Comparison of ENCODE assay signal across 1 cellular context in genomic region chr11:68821670-68822069, GRCh38.
TF ChIP-seq lines count a peak whose summit lies in the region.

No MANE protein-coding gene starts in this region.

TF ChIP-seq in IMR-90, 13 proteins besides CTCF, POLR2A, EP300 and RAD21:
- TF ChIP-seq FOS (IDR thresholded peaks at IDR 0.05; ENCODE audit: low read depth, low read length) (no peak), SMC3 (IDR thresholded peaks at IDR 0.05; ENCODE audit: low read depth, low read length) (no peak), CEBPB (IDR thresholded peaks at IDR 0.05; ENCODE audit: low read depth, low read length) (no peak), RCOR1 (IDR thresholded peaks at IDR 0.05; ENCODE audit: insufficient replicate concordance, low read length) (no peak), BHLHE40 (IDR thresholded peaks at IDR 0.05; ENCODE audit: low read depth, low read length) (no peak), NFE2L2 (IDR thresholded peaks at IDR 0.05; ENCODE audit: low read depth, low read length) (no peak), USF2 (IDR thresholded peaks at IDR 0.05; ENCODE audit: low read depth, low read length) (no peak), ELK1 (IDR thresholded peaks at IDR 0.05; ENCODE audit: borderline replicate concordance, low read depth, low read length) (no peak), MAZ (IDR thresholded peaks at IDR 0.05; ENCODE audit: borderline replicate concordance, low read depth, low read length) (no peak), CHD1 (IDR thresholded peaks at IDR 0.05; ENCODE audit: low read depth, low read length) (no peak), RFX5 (IDR thresholded peaks at IDR 0.05; ENCODE audit: low read depth, low read length) (no peak), MXI1 (IDR thresholded peaks at IDR 0.05; ENCODE audit: borderline replicate concordance, low read depth, low read length) (no peak), MAFK (IDR thresholded peaks at IDR 0.05; ENCODE audit: low read depth, low read length) (no peak)
